9 cellular contexts compared by ENCODE assay signal in the genomic region with DNA sequence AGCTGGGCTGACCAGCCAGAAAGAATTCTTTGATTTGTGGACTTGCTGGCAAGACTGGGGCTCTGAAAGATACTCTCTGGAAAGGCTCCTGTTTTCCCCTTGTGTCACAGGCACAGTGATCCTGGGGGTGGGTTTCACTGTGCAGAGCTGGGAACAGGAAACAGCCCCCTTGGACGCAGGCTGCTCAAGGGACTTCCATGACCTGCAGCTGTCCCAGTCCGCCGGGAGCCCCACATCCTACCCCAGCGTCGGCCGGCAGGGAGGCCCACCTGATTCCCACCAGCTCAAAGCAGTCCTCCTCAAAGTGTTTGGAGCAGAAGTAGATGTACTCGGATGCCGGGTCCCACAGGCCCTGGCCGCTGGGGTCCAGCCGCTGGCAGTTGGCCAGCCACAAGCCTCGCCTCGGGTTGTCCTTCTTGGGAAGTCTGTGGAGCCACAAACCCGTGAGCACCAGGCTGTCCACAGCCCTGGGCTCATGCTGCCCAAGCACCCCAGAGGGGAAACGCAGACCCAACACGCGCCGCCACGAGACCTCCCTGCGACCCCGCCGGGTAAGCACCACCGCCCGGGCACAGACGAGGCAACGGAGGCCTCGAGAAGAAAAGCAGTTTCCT. TPM values are rescaled to one million over a fixed set of nuclear protein-coding genes. Genes with fewer than 3 reads are reported as not detected.
DNase-seq lines count a peak whose midpoint lies in the region; ATAC-seq and TF ChIP-seq lines count a peak whose summit lies in the region.
"Had no signal": no experiment of that assay in that cellular context is flagged by ENCODE, and none has a peak within 500 bp of the region (broad histone marks: within the 10 kb centered on the region; RNA-seq: fewer than 3 reads in every experiment).

No MANE protein-coding gene starts in this region.

- H3K79me1 ChIP-seq in neuronal stem cell (ENCODE audit: low read depth, low read length): peaks cover 15% of the 10 kb centered on the region

- H3K27me3 Mint-ChIP-seq in T-helper 1 cell treated with Interleukin-12 subunit alpha and Interleukin-12 subunit beta and Interleukin-4 antibody, amounts not matched to agents 30 μg/mL and 1 μg/mL, for 36 hours (ENCODE audit: low read depth): no peaks in the 10 kb centered on the region
- peaks cover 13% of the 10 kb centered on the region for H3K27me3 Mint-ChIP-seq in endothelial cell (ENCODE audit: unreplicated experiment)

- TSS peak; percentile 69 for BruUV-seq in PC-3 (replicated peaks; lab: Mats Ljungman, UMichigan)

- peak overlapping the region; percentile 99 for H3K18ac ChIP-seq in neuronal stem cell (ENCODE audit: low read length)

- H4K91ac ChIP-seq in neuronal stem cell (ENCODE audit: low read depth, low read length, poor library complexity): peak overlapping the region; percentile 77

- H3K23ac ChIP-seq in neuronal stem cell (ENCODE audit: low read depth, low read length, poor library complexity): peak overlapping the region; percentile 96

- POLR2A ChIA-PET in PC-3 (lab: Charles Lee; ENCODE audit: unreplicated experiment): no interaction called here

- peak overlapping the region; percentile 58 for H2BK12ac ChIP-seq in neuronal stem cell (ENCODE audit: low read length)

- H3K9me3 ChIP-seq in PC-3 (ENCODE audit: low read length) (no peaks in the 10 kb centered on the region), neuronal stem cell (replicated peaks in 1 of 2; ENCODE audit: control insufficient read depth in 2 of 2, insufficient read depth in 1 of 2, low read depth in 1 of 2, low read length in 2 of 2) (no peaks in the 10 kb centered on the region)

- intact Hi-C loops in PC-3 (cut with micrococcal nuclease): no loop called here

- H3K4me3 Mint-ChIP-seq in T-helper 1 cell treated with Interleukin-12 subunit alpha and Interleukin-12 subunit beta and Interleukin-4 antibody, amounts not matched to agents 30 μg/mL and 1 μg/mL, for 36 hours: peak overlapping the region; percentile 92
- peak overlapping the region; percentile 97 for H3K4me3 Mint-ChIP-seq in endothelial cell (ENCODE audit: unreplicated experiment)

- peaks cover 6% of the 10 kb centered on the region; the same call in 1 of the 2 replicates for H3K36me3 ChIP-seq in PC-3 (ENCODE audit: low read depth, low read length)
- peaks cover 38 to 50% of the 10 kb centered on the region in 2 donors for H3K36me3 ChIP-seq in neuronal stem cell (replicated peaks in 1 of 2; ENCODE audit: control insufficient read depth in 2 of 2, insufficient read depth in 2 of 2, low read length in 2 of 2)

- no peaks in the 10 kb centered on the region for H3K9me2 ChIP-seq in PC-3 (replicated peaks; ENCODE audit: low read length)

- no peak overlapping the region for H3K14ac ChIP-seq in neuronal stem cell (ENCODE audit: low read length)

- no CpG with 5 or more reads among the region's 26 CpGs for WGBS in neuronal stem cell (ENCODE audit: extremely low coverage in 2 of 2, insufficient read length in 2 of 2, insufficient replicate concordance in 1 of 2), 2 donors

- H3K4me2 ChIP-seq in PC-3 (ENCODE audit: low read length) (peak overlapping the region; percentile 100), neuronal stem cell (ENCODE audit: insufficient read depth, low read length, poor library complexity, severe bottlenecking) (peak overlapping the region; percentile 95)

- H4K20me1 ChIP-seq in PC-3 (ENCODE audit: low read length): no peaks in the 10 kb centered on the region

- H2BK5ac ChIP-seq in neuronal stem cell (ENCODE audit: low read length): peak overlapping the region; percentile 88

- H2BK15ac ChIP-seq in neuronal stem cell (ENCODE audit: low read length): peak overlapping the region; percentile 54

- H3K4me3 ChIP-seq in PC-3 (ENCODE audit: low read length): peak overlapping the region; percentile 92
- H3K4me3 ChIP-seq in neuronal stem cell (ENCODE audit: low read length in 2 of 2): peak overlapping the region; percentile 71 to 96

- H3K27me3 ChIP-seq in PC-3 (ENCODE audit: low read length) (no peaks in the 10 kb centered on the region), neuronal stem cell (ENCODE audit: control insufficient read depth in 3 of 3, insufficient read depth in 3 of 3, low read depth in 1 of 3, low read length in 3 of 3) (no peaks in the 10 kb centered on the region)

- H3K9ac ChIP-seq in PC-3 (ENCODE audit: low read length): peak overlapping the region; percentile 96
- peak overlapping the region; percentile 94 for H3K9ac ChIP-seq in neuronal stem cell (ENCODE audit: low read depth, low read length, poor library complexity)

- H2AK5ac ChIP-seq in neuronal stem cell (ENCODE audit: low read depth, low read length): peak overlapping the region; percentile 97

- H2BK120ac ChIP-seq in neuronal stem cell (ENCODE audit: low read depth, low read length): peak overlapping the region; percentile 98

- H3F3A ChIP-seq in PC-3 (ENCODE audit: low read length, unreplicated experiment): no peaks in the 10 kb centered on the region

- peak; percentile 1; the same call in 1 of the 2 replicates for ATAC-seq in PC-3

- H3K9me3 Mint-ChIP-seq in T-helper 1 cell treated with Interleukin-12 subunit alpha and Interleukin-12 subunit beta and Interleukin-4 antibody, amounts not matched to agents 30 μg/mL and 1 μg/mL, for 36 hours: no peaks in the 10 kb centered on the region
- H3K9me3 Mint-ChIP-seq in endothelial cell (ENCODE audit: unreplicated experiment): no peaks in the 10 kb centered on the region

- H3K36me3 Mint-ChIP-seq in T-helper 1 cell treated with Interleukin-12 subunit alpha and Interleukin-12 subunit beta and Interleukin-4 antibody, amounts not matched to agents 30 μg/mL and 1 μg/mL, for 36 hours (ENCODE audit: low read depth): peaks cover 6% of the 10 kb centered on the region
- H3K36me3 Mint-ChIP-seq in endothelial cell (ENCODE audit: low read depth, unreplicated experiment): peaks cover 5% of the 10 kb centered on the region

- H3K4me1 ChIP-seq in PC-3 (ENCODE audit: insufficient read depth, low read length) (peaks cover 24% of the 10 kb centered on the region), neuronal stem cell (ENCODE audit: control insufficient read depth in 2 of 2, insufficient read depth in 1 of 2, low read depth in 1 of 2, low read length in 2 of 2) (peaks cover 15 to 21% of the 10 kb centered on the region in 2 donors)

- H3K27ac Mint-ChIP-seq in T-helper 1 cell treated with Interleukin-12 subunit alpha and Interleukin-12 subunit beta and Interleukin-4 antibody, amounts not matched to agents 30 μg/mL and 1 μg/mL, for 36 hours: peak overlapping the region; percentile 97
- H3K27ac Mint-ChIP-seq in endothelial cell (ENCODE audit: unreplicated experiment): peak overlapping the region; percentile 80

- TF ChIP-seq CTCF in PC-3 (conservative IDR thresholded peaks at IDR 0.05; ENCODE audit: low read depth, low read length): no peak
- TF ChIP-seq CTCF in endothelial cell (IDR thresholded peaks at IDR 0.05; ENCODE audit: unreplicated experiment): no peak

- no peak for DNase-seq in T-helper 1 cell
- no peak for DNase-seq in PC-3
- DNase-seq in endothelial cell (ENCODE audit: low spot score): no peak
- DNase-seq in neuronal stem cell (ENCODE audit: low spot score): no peak
- no peak for DNase-seq in NCI-H2196 (lab: John Stamatoyannopoulos, UW; ENCODE audit: unreplicated experiment)
- no peak for DNase-seq in SIG-M5 treated with dmso at 0.1 percent for 504 hours (lab: John Stamatoyannopoulos, UW; ENCODE audit: unreplicated experiment)
- no peak for DNase-seq in NCI-H526 treated with DMSO at 0.1 percent for 48 hours (lab: John Stamatoyannopoulos, UW)

- peaks cover 8% of the 10 kb centered on the region for H3K4me1 Mint-ChIP-seq in T-helper 1 cell treated with Interleukin-12 subunit alpha and Interleukin-12 subunit beta and Interleukin-4 antibody, amounts not matched to agents 30 μg/mL and 1 μg/mL, for 36 hours (ENCODE audit: low read depth)
- peaks cover 10% of the 10 kb centered on the region for H3K4me1 Mint-ChIP-seq in endothelial cell (ENCODE audit: unreplicated experiment)

- H4K8ac ChIP-seq in neuronal stem cell (ENCODE audit: low read depth, low read length): peak overlapping the region; percentile 82

- peak overlapping the region; percentile 91 for H3K27ac ChIP-seq in PC-3 (ENCODE audit: low read length)
- peak overlapping the region; percentile 94 for H3K27ac ChIP-seq in neuronal stem cell (replicated peaks; ENCODE audit: low read length)

- CTCF ChIA-PET in PC-3 (lab: Charles Lee): no interaction called here

- H2AFZ ChIP-seq in PC-3 (ENCODE audit: low read length) (peak overlapping the region; percentile 70), neuronal stem cell (ENCODE audit: low read length) (peak overlapping the region; percentile 92)

- peak overlapping the region; percentile 60 for H3K4ac ChIP-seq in neuronal stem cell (ENCODE audit: low read length)

- H3K79me2 ChIP-seq in PC-3 (ENCODE audit: low read length): peaks cover 36% of the 10 kb centered on the region

RNA-seq across cellular contexts. Expression of gene THAP7, which starts 0.8 kb away (rescaled TPM):
- 43.0 and 44.3 TPM in 2 replicates for total RNA-seq in PC-3 (2014; rRNA removed)
- total RNA-seq in endothelial cell (ENCODE audit: unreplicated experiment): 13.5 TPM
- polyA plus RNA-seq in neuronal stem cell (2013, experiment 1 of 2): 26.5 TPM
- polyA plus RNA-seq in neuronal stem cell (2013, experiment 2 of 2): 28.4 TPM

RNA-seq across cellular contexts. Expression of gene P2RX6, which starts 13.9 kb away (rescaled TPM):
- total RNA-seq in PC-3 (2014; rRNA removed) (1.1 TPM in 1 of 2 replicates, not detected in the other), endothelial cell (ENCODE audit: unreplicated experiment) (not detected)
- polyA plus RNA-seq in neuronal stem cell (2013, experiment 1 of 2): 0.43 TPM
- 0.53 TPM for polyA plus RNA-seq in neuronal stem cell (2013, experiment 2 of 2)

RNA-seq across cellular contexts. Expression of gene LZTR1, which starts 19.0 kb away (rescaled TPM):
- 41.0 and 49.3 TPM in 2 replicates for total RNA-seq in PC-3 (2014; rRNA removed)
- 113 TPM for total RNA-seq in endothelial cell (ENCODE audit: unreplicated experiment)
- 16.5 TPM for polyA plus RNA-seq in neuronal stem cell (2013, experiment 1 of 2)
- 16.1 TPM for polyA plus RNA-seq in neuronal stem cell (2013, experiment 2 of 2)

RNA-seq across cellular contexts. Expression of gene SLC7A4, which starts 31.3 kb away (rescaled TPM):
- total RNA-seq in PC-3 (2014; rRNA removed) (not detected in 2 replicates), endothelial cell (ENCODE audit: unreplicated experiment) (not detected)
- 0.18 TPM for polyA plus RNA-seq in neuronal stem cell (2013, experiment 1 of 2)
- polyA plus RNA-seq in neuronal stem cell (2013, experiment 2 of 2): 0.24 TPM
- total RNA-seq: Daoy had no signal

RNA-seq across cellular contexts. Expression of gene AIFM3, which starts 34.0 kb away (rescaled TPM):
- total RNA-seq in PC-3 (2014; rRNA removed): 0.98 and 1.5 TPM in 2 replicates
- 0.15 TPM for total RNA-seq in endothelial cell (ENCODE audit: unreplicated experiment)
- polyA plus RNA-seq in neuronal stem cell (2013, experiment 1 of 2): 3.9 TPM
- 4.0 TPM for polyA plus RNA-seq in neuronal stem cell (2013, experiment 2 of 2)
